ENCODE assay signal across 8 cellular contexts in the genomic region with DNA sequence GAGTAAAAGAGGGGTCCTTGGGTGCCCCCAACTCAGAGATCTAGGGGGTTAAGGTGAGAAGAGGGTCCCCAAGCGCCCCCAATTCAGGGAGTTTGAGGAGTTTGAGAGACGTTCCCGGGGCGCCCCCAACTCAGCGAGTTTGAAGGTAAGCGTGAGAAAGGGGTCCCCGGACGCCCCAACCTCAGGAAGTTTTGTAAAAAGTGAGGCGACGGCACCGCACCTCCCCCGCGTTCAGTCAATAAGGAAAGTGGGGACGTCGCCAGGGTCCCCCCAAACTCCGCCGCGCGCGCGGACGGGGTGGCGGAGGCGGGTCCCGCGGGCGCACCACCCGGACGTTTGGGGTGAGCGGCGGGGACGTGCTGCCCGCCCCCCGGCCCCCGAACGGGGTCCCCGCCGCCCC. TPM values are rescaled to one million over a fixed set of nuclear protein-coding genes. Genes with fewer than 3 reads are reported as not detected.
DNase-seq lines count a peak whose midpoint lies in the region; ATAC-seq and TF ChIP-seq lines count a peak whose summit lies in the region.

No MANE protein-coding gene starts in this region.

- H3K4me3 ChIP-seq in NB4 (ENCODE audit: low read depth, low read length) (peak overlapping the region; percentile 62), endocrine pancreas (ENCODE audit: control insufficient read depth, insufficient read depth, low read length) (peak overlapping the region; percentile 82)

- H3K9me3 ChIP-seq in CD4-positive, alpha-beta T cell (ENCODE audit: control insufficient read depth, low read length): no peaks in the 10 kb centered on the region
- no peaks in the 10 kb centered on the region for H3K9me3 ChIP-seq in endocrine pancreas (ENCODE audit: control insufficient read depth, low read length)

- intact Hi-C loops in CD4-positive, alpha-beta T cell (cut with DNase I, micrococcal nuclease): loop anchor here (2.0 to 10.0 kb wide), 6 partner anchors 43 to 1085 kb away; partner anchors contain the start of genes RANBP3 (in 1 of the 2) and VMAC (in 1 of the 2)

- peaks cover 25% of the 10 kb centered on the region for H3K4me1 Mint-ChIP-seq in CD4-positive, alpha-beta T cell (ENCODE audit: low read depth)
- peaks cover 20% of the 10 kb centered on the region for H3K4me1 Mint-ChIP-seq in neural crest cell

- H3K4me3 Mint-ChIP-seq in CD4-positive, alpha-beta T cell: peak overlapping the region; percentile 89
- peak overlapping the region; percentile 94 for H3K4me3 Mint-ChIP-seq in neural crest cell

- CTCF ChIA-PET in CD4-positive, alpha-beta T cell (lab: Charles Lee): no interaction called here

- no peak for TF ChIP-seq POLR2A in NB4 (IDR thresholded peaks at IDR 0.05; ENCODE audit: extremely low read depth, insufficient read length)

- no peaks in the 10 kb centered on the region for H3K36me3 ChIP-seq in endocrine pancreas (ENCODE audit: control insufficient read depth, insufficient read depth, low read length)

- H3K27me3 ChIP-seq in CD4-positive, alpha-beta T cell (ENCODE audit: control insufficient read depth, insufficient read depth, low read length): peaks cover 4% of the 10 kb centered on the region
- no peaks in the 10 kb centered on the region for H3K27me3 ChIP-seq in endocrine pancreas (ENCODE audit: control insufficient read depth, insufficient read depth, low read length)

- no peak for ATAC-seq in CD4-positive, alpha-beta T cell (ENCODE audit: poor library complexity)

- H3K4me1 ChIP-seq in endocrine pancreas (ENCODE audit: control insufficient read depth, insufficient read depth, low read length): peaks cover 5% of the 10 kb centered on the region

- no peaks in the 10 kb centered on the region for H3K36me3 Mint-ChIP-seq in CD4-positive, alpha-beta T cell (ENCODE audit: low read depth)
- no peaks in the 10 kb centered on the region for H3K36me3 Mint-ChIP-seq in neural crest cell (ENCODE audit: low read depth)

- H3K27ac ChIP-seq in CD4-positive, alpha-beta T cell (ENCODE audit: low read depth, low read length): no peak overlapping the region

- POLR2A ChIA-PET in CD4-positive, alpha-beta T cell (lab: Charles Lee): no interaction called here

- peaks cover 15% of the 10 kb centered on the region for H3K27me3 Mint-ChIP-seq in CD4-positive, alpha-beta T cell
- peaks cover 16% of the 10 kb centered on the region for H3K27me3 Mint-ChIP-seq in neural crest cell (ENCODE audit: low read depth)

- H3K9me3 Mint-ChIP-seq in CD4-positive, alpha-beta T cell: no peaks in the 10 kb centered on the region
- peaks cover 2% of the 10 kb centered on the region for H3K9me3 Mint-ChIP-seq in neural crest cell

- TF ChIP-seq CTCF in CD4-positive, alpha-beta T cell (IDR thresholded peaks at IDR 0.05): no peak
- TF ChIP-seq CTCF in NB4 (IDR thresholded peaks at IDR 0.05; ENCODE audit: low read depth, low read length): no peak
- TF ChIP-seq CTCF in neural crest cell (conservative IDR thresholded peaks at IDR 0.05): no peak

- peak in 1 of 10 experiments; percentile 34 for DNase-seq in CD4-positive, alpha-beta T cell
- DNase-seq in NB4 (ENCODE audit: low read depth) (no peak), neural crest cell (ENCODE audit: low read depth, low spot score) (no peak), NCI-H526 treated with DMSO at 0.1 percent for 48 hours (lab: John Stamatoyannopoulos, UW) (no peak), dedifferentiated amniotic fluid mesenchymal stem cell (ENCODE audit: extremely low spot score) (no peak), retina (no peak), hepatic stellate cell (ENCODE audit: low spot score) (no peak)

- peak overlapping the region; percentile 79 for H3K9ac ChIP-seq in endocrine pancreas (ENCODE audit: control insufficient read depth, insufficient read depth, low read length)

- H3K27ac Mint-ChIP-seq in CD4-positive, alpha-beta T cell: peak overlapping the region; percentile 68
- H3K27ac Mint-ChIP-seq in neural crest cell (ENCODE audit: unreplicated experiment): no peak overlapping the region

RNA-seq across cellular contexts. Expression of gene RFX2, which starts 0.4 kb away (rescaled TPM):
- 1 to 10 TPM; 4.8 to 5.5 TPM for total RNA-seq in CD4-positive, alpha-beta T cell
- 17.2 and 19.2 TPM in 2 replicates for total RNA-seq in neural crest cell

RNA-seq across cellular contexts. Expression of gene ACSBG2, which starts 25.5 kb away (rescaled TPM):
- total RNA-seq in CD4-positive, alpha-beta T cell: not detected
- total RNA-seq in neural crest cell: not detected in 2 replicates
